In the genomic region with DNA sequence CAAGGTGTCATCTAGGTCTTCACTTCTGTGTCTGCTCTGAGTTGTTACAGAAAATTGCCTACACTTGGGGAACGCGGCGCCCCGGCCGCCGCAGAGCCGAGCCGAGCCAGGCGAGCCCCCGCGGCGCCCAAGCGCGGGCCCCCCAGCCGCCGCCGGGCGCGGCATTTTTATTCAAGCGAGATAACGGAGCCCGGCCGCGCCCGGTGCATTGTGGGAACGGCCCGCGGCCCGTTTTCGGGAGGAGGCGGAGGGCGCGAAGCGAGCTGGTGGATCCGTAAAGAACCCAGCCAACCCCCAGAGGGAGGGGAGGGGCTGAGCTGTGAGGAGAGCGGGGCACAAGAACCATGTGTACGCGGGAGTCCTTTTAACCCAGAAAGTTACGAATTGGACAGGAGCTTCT, we compare ENCODE assay signal across 9 cellular contexts.
DNase-seq lines count a peak whose midpoint lies in the region; ATAC-seq lines count a peak whose summit lies in the region.
"Had no signal": no experiment of that assay in that cellular context is flagged by ENCODE, and none has a peak within 500 bp of the region (broad histone marks: within the 10 kb centered on the region; RNA-seq: fewer than 3 reads in every experiment).

No MANE protein-coding gene starts in this region.

- H3K36me3 ChIP-seq in ES-I3 (ENCODE audit: insufficient read depth, low read length), result no peaks in the 10 kb centered on the region

- H3K27me3 Mint-ChIP-seq in naive thymus-derived CD8-positive, alpha-beta T cell, result peaks cover 25 to 41% (median 30%) of the 10 kb centered on the region in 5 donors

- H3K9me3 Mint-ChIP-seq in naive thymus-derived CD8-positive, alpha-beta T cell, result peaks cover 12 to 51% (median 28%) of the 10 kb centered on the region in 9 donors

- H3K36me3 Mint-ChIP-seq in naive thymus-derived CD8-positive, alpha-beta T cell, result peaks cover 7 to 30% (median 8%) of the 10 kb centered on the region in 3 donors

- no peaks in the 10 kb centered on the region for H3K9me3 ChIP-seq in ES-I3 (ENCODE audit: control insufficient read depth, insufficient read depth, low read length)

- no peak overlapping the region for H3K27ac Mint-ChIP-seq in naive thymus-derived CD8-positive, alpha-beta T cell
- H3K27ac Mint-ChIP-seq: memory B cell had no signal

- H3K4me1 Mint-ChIP-seq in naive thymus-derived CD8-positive, alpha-beta T cell, result peaks cover 0 to 2% (median 0%) of the 10 kb centered on the region in 4 donors
- H3K4me1 Mint-ChIP-seq: memory B cell had no signal

- POLR2A ChIA-PET in naive thymus-derived CD8-positive, alpha-beta T cell (lab: Charles Lee), result interaction anchor here (0.6 kb wide), 1 partner anchor 8 kb away, joined by 3 read pairs; no protein-coding TSS in a partner anchor

- no peak for ATAC-seq in naive thymus-derived CD8-positive, alpha-beta T cell

- peak overlapping the region; percentile 65; the same call in 1 of the 2 replicates for H3K9ac ChIP-seq in ES-I3 (ENCODE audit: low read depth, low read length)

- H3K4me1 ChIP-seq in ES-I3 (ENCODE audit: insufficient read depth, low read length), result no peaks in the 10 kb centered on the region

- DNase-seq in NCI-H460 (ENCODE audit: extremely low read depth, low read depth) (peak; percentile 28), fibroblast of gingiva (ENCODE audit: low read depth) (peak; percentile 27), myocyte (ENCODE audit: low read depth) (peak; percentile 47), T-helper 9 cell (no peak), RKO (ENCODE audit: low spot score) (no peak)
- no peak for DNase-seq in central memory CD4-positive, alpha-beta T cell
- no peak for DNase-seq in naive thymus-derived CD8-positive, alpha-beta T cell

- peak overlapping the region in 1 of 10 donors; percentile 6 for H3K4me3 Mint-ChIP-seq in naive thymus-derived CD8-positive, alpha-beta T cell
- H3K4me3 Mint-ChIP-seq: memory B cell had no signal

Comparison
In these comparisons a context has a peak if more than half of its experiments do, and no peak if none do; other contexts are left out.
1. DNase-seq: peak in NCI-H460 (single experiment), fibroblast of gingiva (single experiment) and myocyte (single experiment); none in T-helper 9 cell (single experiment), central memory CD4-positive, alpha-beta T cell (single experiment), naive thymus-derived CD8-positive, alpha-beta T cell (0 of 10) and RKO (single experiment).